1 cellular context compared by ENCODE assay signal in genomic region chr12:88969127-88969526, GRCh38.
TF ChIP-seq lines count a peak whose summit lies in the region.

No MANE protein-coding gene starts in this region.

TF ChIP-seq in GM23338, 12 proteins besides CTCF, POLR2A, EP300 and RAD21 (continued from another document):
- no peak for TF ChIP-seq ZNF462 (CRISPR knock-in tag; IDR thresholded peaks at IDR 0.05)
